In genomic region chr6:96836579-96837137, GRCh38 we compare ENCODE assay signal across 8 cellular contexts. TPM values are rescaled to one million over a fixed set of nuclear protein-coding genes. Genes with fewer than 3 reads are reported as not detected.
DNase-seq lines count a peak whose midpoint lies in the region; ATAC-seq, FAIRE-seq and TF ChIP-seq lines count a peak whose summit lies in the region.

No MANE protein-coding gene starts in this region.

- no peaks in the 10 kb centered on the region for H3K79me2 ChIP-seq in PC-9 (ENCODE audit: low read depth)

- H3F3A ChIP-seq in PC-9 (ENCODE audit: insufficient read depth, low read depth): peaks cover 6% of the 10 kb centered on the region; the same call in 1 of the 2 replicates

- H3K9me2 ChIP-seq in PC-9 (ENCODE audit: insufficient read depth): no peaks in the 10 kb centered on the region

- H3K36me3 ChIP-seq in PC-9 (ENCODE audit: low read depth): no peaks in the 10 kb centered on the region
- H3K36me3 ChIP-seq in aorta (ENCODE audit: control insufficient read depth in 1 of 2, insufficient read depth in 2 of 2, low read length in 1 of 2): no peaks in the 10 kb centered on the region

- TF ChIP-seq CTCF in AG10803 (conservative IDR thresholded peaks at IDR 0.05; ENCODE audit: low read length) (no peak), PC-9 (conservative IDR thresholded peaks at IDR 0.05) (no peak)

- BruUV-seq in PC-9 (replicated peaks; lab: Mats Ljungman, UMichigan): TSS peak; percentile 60

- no peaks in the 10 kb centered on the region; the same call in 1 of the 2 replicates for H3K27me3 ChIP-seq in PC-9 (ENCODE audit: insufficient read depth, low read depth)
- H3K27me3 ChIP-seq in mononuclear cell (ENCODE audit: insufficient read depth, low read length): peaks cover 56% of the 10 kb centered on the region
- no peaks in the 10 kb centered on the region for H3K27me3 ChIP-seq in aorta (ENCODE audit: control insufficient read depth in 1 of 2, insufficient read depth in 2 of 2, low read length in 1 of 2)

- peak overlapping the region; percentile 99 for H2AFZ ChIP-seq in PC-9

- 1% methylated on average over 29 to 30 of the region's 30 CpGs for WGBS in aorta, 2 donors

- intact Hi-C loops in PC-9 (cut with micrococcal nuclease; ENCODE audit: unreplicated experiment): loop anchor here (1.0 kb wide), 1 partner anchor 61 kb away; the partner anchor contains the start of gene NDUFAF4
- intact Hi-C loops in aorta (cut with DNase I): loop anchor here (5.0 kb wide), 3 partner anchors 56 to 221 kb away; partner anchors contain the start of gene NDUFAF4 (in 1 of the 2)

- H4K20me1 ChIP-seq in PC-9 (ENCODE audit: insufficient read depth): no peaks in the 10 kb centered on the region

- peak; percentile 7 for ATAC-seq in HG02973 (IDR thresholded peaks at IDR 0.05; ENCODE audit: unreplicated experiment)
- ATAC-seq in aorta (ENCODE audit: low FRiP score): peak; percentile 44

- no peaks in the 10 kb centered on the region for H3K9me3 ChIP-seq in PC-9 (ENCODE audit: insufficient read depth, low read depth)
- no peaks in the 10 kb centered on the region for H3K9me3 ChIP-seq in mononuclear cell (ENCODE audit: low read depth, low read length)
- no peaks in the 10 kb centered on the region for H3K9me3 ChIP-seq in aorta (ENCODE audit: control insufficient read depth, low read length)

- POLR2A ChIA-PET in PC-9 (lab: Charles Lee; ENCODE audit: unreplicated experiment): no interaction called here

- H3K27ac ChIP-seq in PC-9 (no peak overlapping the region), aorta (ENCODE audit: low read depth in 1 of 2, low read length in 2 of 2) (no peak overlapping the region)

- H3K4me3 ChIP-seq in AG10803 (ENCODE audit: low read length) (peak overlapping the region; percentile 69), PC-9 (peak overlapping the region; percentile 69), mononuclear cell (ENCODE audit: low read length) (peak overlapping the region; percentile 39), aorta (ENCODE audit: low read length in 2 of 2) (peak overlapping the region; percentile 83 to 97)

- DNase-seq in AG10803 (ENCODE audit: low read depth) (no peak), GM18507 (ENCODE audit: extremely low spot score, insufficient read length, low read depth) (no peak), PC-9 (peak in 1 of 2 experiments; percentile 4), ecto neural progenitor cell (ENCODE audit: low spot score) (peak; percentile 51), aorta (no peak)
- DNase-seq in NK-92 treated with Interleukin-12 subunit alpha and Interleukin-12 subunit beta, amount 100 ng/mL, for 24 hours (lab: John Stamatoyannopoulos, UW): no peak

- H3K4me1 ChIP-seq in PC-9 (replicated peaks; ENCODE audit: insufficient read depth): peaks cover 13% of the 10 kb centered on the region
- H3K4me1 ChIP-seq in mononuclear cell (ENCODE audit: insufficient read depth, low read length): peaks cover 13% of the 10 kb centered on the region
- H3K4me1 ChIP-seq in aorta (ENCODE audit: control insufficient read depth in 1 of 2, insufficient read depth in 2 of 2, low read length in 2 of 2): no peaks in the 10 kb centered on the region

- CTCF ChIA-PET in PC-9 (lab: Charles Lee): no interaction called here

- FAIRE-seq in GM18507 (lab: Jason Lieb, UNC): peak; percentile 53

- peak overlapping the region; percentile 88 for H3K4me2 ChIP-seq in PC-9

RNA-seq across cellular contexts. Expression of gene GPR63, which starts 0.6 kb away (rescaled TPM):
- total RNA-seq in PC-9 (2021) (1.3 and 1.9 TPM in 2 replicates), mononuclear cell (0.10 TPM), aorta (1 to 10 TPM; 1.4 to 3.6 TPM)
- under 1 TPM; 0.63 to 0.77 TPM for polyA plus RNA-seq in aorta

Comparison
In these comparisons a context has a peak if more than half of its experiments do, and no peak if none do; other contexts are left out.
1. H3K4me3 ChIP-seq: peak in every context shown above with its lines; median percentile 90 in aorta; 69 in AG10803; 69 in PC-9; 39 in mononuclear cell.